ENCODE assay signal across 8 cellular contexts in the genomic region with DNA sequence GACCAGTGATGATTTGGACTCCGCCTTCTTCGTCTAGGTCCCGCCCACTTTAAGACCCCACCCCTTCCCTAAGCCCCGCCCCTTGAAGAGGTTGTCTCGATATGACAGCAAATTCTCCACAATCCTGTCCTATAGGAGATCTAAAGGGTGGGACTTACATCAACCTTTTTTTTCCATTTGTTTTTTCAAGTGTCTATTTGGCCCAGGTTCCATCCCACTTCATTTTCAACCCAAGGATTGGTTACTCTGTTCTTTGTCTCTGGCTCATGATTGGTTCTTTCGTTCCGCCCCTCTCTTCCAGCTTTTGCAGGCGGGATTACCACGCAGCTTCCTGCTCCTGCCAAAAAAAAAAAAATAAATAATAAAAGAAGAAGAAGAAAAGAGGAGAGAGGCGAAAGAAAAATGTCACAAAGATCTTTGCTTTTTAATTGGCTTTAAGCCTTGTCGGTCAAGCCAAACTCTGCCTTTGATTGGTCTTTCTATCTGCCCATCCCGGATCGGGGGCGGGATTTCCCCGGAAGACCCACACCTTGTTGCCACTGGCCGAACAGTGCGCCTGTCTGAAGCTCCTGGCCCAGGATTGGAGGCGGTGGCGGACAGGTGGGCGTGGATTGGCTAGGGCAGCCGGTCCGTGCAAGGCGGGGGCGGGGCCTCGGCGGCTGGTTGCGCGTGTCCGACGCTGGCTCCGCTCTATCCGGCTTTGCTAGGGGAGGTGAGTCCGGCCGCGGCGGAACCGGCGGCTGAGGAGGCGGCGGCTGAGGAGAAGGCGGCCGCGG. TPM values are rescaled to one million over a fixed set of nuclear protein-coding genes. Genes with fewer than 3 reads are reported as not detected.
DNase-seq lines count a peak whose midpoint lies in the region; ATAC-seq and TF ChIP-seq lines count a peak whose summit lies in the region.

No MANE protein-coding gene starts in this region.

- peak; percentile 87 for ATAC-seq in GM21737 (IDR thresholded peaks at IDR 0.05; ENCODE audit: unreplicated experiment)
- peak; percentile 99 for ATAC-seq in esophagus mucosa

- H3K9ac ChIP-seq in muscle layer of colon (ENCODE audit: low read length): no peak overlapping the region

- peaks cover 38% of the 10 kb centered on the region for H3K4me1 ChIP-seq in muscle layer of colon (ENCODE audit: insufficient read depth, low read length)

- H3K4me3 ChIP-seq in muscle layer of colon (ENCODE audit: low read depth in 1 of 2, low read length in 2 of 2): peak overlapping the region; percentile 59 to 62

- H3K36me3 ChIP-seq in muscle layer of colon (ENCODE audit: insufficient read depth, low read length): no peaks in the 10 kb centered on the region

- H3K27me3 ChIP-seq in muscle layer of colon (ENCODE audit: control insufficient read depth in 1 of 2, insufficient read depth in 2 of 2, low read length in 2 of 2): no peaks in the 10 kb centered on the region

- H3K27ac ChIP-seq in muscle layer of colon (ENCODE audit: low read depth, low read length): no peak overlapping the region

- H3K9me3 ChIP-seq in muscle layer of colon (ENCODE audit: low read length): no peaks in the 10 kb centered on the region

- DNase-seq in DMS79 (lab: John Stamatoyannopoulos, UW) (peak; percentile 98), KG1 (lab: John Stamatoyannopoulos, UW) (peak; percentile 97)
- peak; percentile 99 to 100 for DNase-seq in activated T-cell treated with anti-CD3 and anti-CD28 coated beads, Interleukin-2, amount 50 U/mL, for 48 hours
- peak; percentile 97 for DNase-seq in stimulated activated CD8-positive, alpha-beta memory T cell treated with anti-CD3 and anti-CD28 coated beads, Interleukin-7, amount 100 ng/mL, for 1 hour (ENCODE audit: low read depth in 2 of 2)

TF ChIP-seq in PFSK-1, 5 proteins besides CTCF, POLR2A, EP300 and RAD21:
- TF ChIP-seq SIN3A (IDR thresholded peaks at IDR 0.05; ENCODE audit: borderline replicate concordance, insufficient read depth, low read length) (peak; percentile 22; the same call in 1 of the 2 replicates), FOXP2 (optimal IDR thresholded peaks at IDR 0.05; ENCODE audit: borderline replicate concordance, extremely low read depth, extremely low read length, insufficient read depth) (peak; percentile 77), POLR2AphosphoS5 (IDR thresholded peaks at IDR 0.05; ENCODE audit: low read depth, low read length) (peak; percentile 84), TAF1 (IDR thresholded peaks at IDR 0.05; ENCODE audit: borderline replicate concordance, insufficient read depth, low read length) (peak; percentile 75; the same call in 1 of the 2 replicates)
- TF ChIP-seq, protein P1, sequence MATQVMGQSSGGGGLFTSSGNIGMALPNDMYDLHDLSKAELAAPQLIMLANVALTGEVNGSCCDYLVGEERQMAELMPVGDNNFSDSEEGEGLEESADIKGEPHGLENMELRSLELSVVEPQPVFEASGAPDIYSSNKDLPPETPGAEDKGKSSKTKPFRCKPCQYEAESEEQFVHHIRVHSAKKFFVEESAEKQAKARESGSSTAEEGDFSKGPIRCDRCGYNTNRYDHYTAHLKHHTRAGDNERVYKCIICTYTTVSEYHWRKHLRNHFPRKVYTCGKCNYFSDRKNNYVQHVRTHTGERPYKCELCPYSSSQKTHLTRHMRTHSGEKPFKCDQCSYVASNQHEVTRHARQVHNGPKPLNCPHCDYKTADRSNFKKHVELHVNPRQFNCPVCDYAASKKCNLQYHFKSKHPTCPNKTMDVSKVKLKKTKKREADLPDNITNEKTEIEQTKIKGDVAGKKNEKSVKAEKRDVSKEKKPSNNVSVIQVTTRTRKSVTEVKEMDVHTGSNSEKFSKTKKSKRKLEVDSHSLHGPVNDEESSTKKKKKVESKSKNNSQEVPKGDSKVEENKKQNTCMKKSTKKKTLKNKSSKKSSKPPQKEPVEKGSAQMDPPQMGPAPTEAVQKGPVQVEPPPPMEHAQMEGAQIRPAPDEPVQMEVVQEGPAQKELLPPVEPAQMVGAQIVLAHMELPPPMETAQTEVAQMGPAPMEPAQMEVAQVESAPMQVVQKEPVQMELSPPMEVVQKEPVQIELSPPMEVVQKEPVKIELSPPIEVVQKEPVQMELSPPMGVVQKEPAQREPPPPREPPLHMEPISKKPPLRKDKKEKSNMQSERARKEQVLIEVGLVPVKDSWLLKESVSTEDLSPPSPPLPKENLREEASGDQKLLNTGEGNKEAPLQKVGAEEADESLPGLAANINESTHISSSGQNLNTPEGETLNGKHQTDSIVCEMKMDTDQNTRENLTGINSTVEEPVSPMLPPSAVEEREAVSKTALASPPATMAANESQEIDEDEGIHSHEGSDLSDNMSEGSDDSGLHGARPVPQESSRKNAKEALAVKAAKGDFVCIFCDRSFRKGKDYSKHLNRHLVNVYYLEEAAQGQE (IDR thresholded peaks at IDR 0.05; ENCODE audit: insufficient read depth in 1 of 2, low read depth in 2 of 2, low read length in 2 of 2): no peak

RNA-seq across cellular contexts. Expression of a gene that starts 1.2 kb away (rescaled TPM):
- 5.6 TPM for polyA plus RNA-seq in PFSK-1 (2012; ENCODE audit: insufficient read length, low read depth)
- 6.7 TPM for total RNA-seq in esophagus mucosa
